Comparison of ENCODE assay signal across 8 cellular contexts in the genomic region with DNA sequence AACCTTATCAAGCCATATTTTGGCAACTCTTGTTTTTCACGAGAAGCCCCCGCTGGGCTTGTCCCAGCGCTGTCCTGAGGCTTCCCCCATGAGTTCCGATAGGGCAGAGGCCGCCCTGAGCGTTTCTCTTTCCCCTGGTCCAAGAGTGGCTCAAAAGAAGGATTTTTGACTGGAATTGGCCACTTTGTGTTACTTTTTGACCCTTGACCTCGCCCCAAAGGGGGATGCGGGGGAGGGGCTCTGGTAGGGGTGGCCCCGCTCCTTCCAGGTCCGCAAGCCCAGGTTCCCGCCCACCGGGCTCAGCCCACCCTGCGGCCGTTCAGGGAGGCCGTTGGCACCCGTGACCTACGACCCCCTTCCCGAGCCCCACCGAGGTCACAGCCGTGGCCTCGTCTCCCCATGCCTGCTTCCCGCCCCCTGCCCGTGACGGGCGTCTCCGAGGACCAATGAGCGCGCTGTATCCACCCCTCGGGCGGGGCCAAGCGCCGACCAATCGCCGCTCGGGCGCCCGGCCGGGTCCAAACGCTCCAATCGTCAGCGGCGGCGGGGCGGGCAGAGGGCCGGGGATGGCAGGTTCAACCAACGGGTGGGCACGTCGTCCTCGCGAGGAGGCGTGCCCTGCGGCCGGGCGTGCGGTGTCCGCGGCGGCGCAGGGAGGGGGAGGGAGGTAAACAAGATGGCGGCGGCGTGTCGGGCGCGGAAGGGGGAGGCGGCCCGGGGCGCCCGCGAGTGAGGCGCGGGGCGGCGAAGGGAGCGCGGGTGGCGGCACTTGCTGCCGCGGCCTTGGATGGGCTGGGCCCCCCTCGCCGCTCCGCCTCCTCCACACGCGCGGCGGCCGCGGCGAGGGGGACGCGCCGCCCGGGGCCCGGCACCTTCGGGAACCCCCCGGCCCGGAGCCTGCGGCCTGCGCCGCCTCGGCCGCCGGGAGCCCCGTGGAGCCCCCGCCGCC.
A peak's percentile ranks its signal among the peaks of the same experiment; 100 is the strongest.
DNase-seq lines count a peak whose midpoint lies in the region; ATAC-seq and TF ChIP-seq lines count a peak whose summit lies in the region.

A gene with protein sequence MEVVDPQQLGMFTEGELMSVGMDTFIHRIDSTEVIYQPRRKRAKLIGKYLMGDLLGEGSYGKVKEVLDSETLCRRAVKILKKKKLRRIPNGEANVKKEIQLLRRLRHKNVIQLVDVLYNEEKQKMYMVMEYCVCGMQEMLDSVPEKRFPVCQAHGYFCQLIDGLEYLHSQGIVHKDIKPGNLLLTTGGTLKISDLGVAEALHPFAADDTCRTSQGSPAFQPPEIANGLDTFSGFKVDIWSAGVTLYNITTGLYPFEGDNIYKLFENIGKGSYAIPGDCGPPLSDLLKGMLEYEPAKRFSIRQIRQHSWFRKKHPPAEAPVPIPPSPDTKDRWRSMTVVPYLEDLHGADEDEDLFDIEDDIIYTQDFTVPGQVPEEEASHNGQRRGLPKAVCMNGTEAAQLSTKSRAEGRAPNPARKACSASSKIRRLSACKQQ (plus strand): TSS at position 665 of the 949 bp plus-strand sequence. CDS start 1,136 bp downstream, outside the sequence.

- TF ChIP-seq CTCF in choroid plexus epithelial cell (conservative IDR thresholded peaks at IDR 0.05; ENCODE audit: low read depth, low read length) = no peak

- peak within 1 kb of the TSS; percentile 73 for H3K4me3 ChIP-seq in choroid plexus epithelial cell (ENCODE audit: low read depth, low read length)

- DNase-seq in Ammon's horn (ENCODE audit: low spot score) = peak; percentile 98
- DNase-seq in NCI-H510A treated with DMSO at 0.1 percent for 48 hours (lab: John Stamatoyannopoulos, UW) = peak; percentile 74
- peak; percentile 99 for DNase-seq in activated CD4-positive, alpha-beta T cell treated with anti-CD3 and anti-CD28 coated beads for 4 hours
- DNase-seq in choroid plexus epithelial cell (ENCODE audit: low read depth) = peak; percentile 98
- DNase-seq in kidney tubule cell (ENCODE audit: low spot score) = peak; percentile 97
- peak; percentile 98 for DNase-seq in stimulated activated CD4-positive, alpha-beta T cell treated with anti-CD3 and anti-CD28 coated beads, Interleukin-1b, Interleukin-23, amount 100 ng/mL, for 1 hour (ENCODE audit: low read depth in 2 of 2)

- ATAC-seq in HG03439 (IDR thresholded peaks at IDR 0.05; ENCODE audit: unreplicated experiment) = peak; percentile 81

- peak; percentile 66 for TF ChIP-seq POLR2A in GM19193 (IDR thresholded peaks at IDR 0.05; ENCODE audit: extremely low read depth, insufficient read depth, insufficient read length)

Comparison
In these comparisons a context has a peak if more than half of its experiments do, and no peak if none do; other contexts are left out.
1. Peak in every context shown above with its lines: DNase-seq, ATAC-seq and H3K4me3 ChIP-seq.